ENCODE assay signal across 18 cellular contexts in the genomic region with DNA sequence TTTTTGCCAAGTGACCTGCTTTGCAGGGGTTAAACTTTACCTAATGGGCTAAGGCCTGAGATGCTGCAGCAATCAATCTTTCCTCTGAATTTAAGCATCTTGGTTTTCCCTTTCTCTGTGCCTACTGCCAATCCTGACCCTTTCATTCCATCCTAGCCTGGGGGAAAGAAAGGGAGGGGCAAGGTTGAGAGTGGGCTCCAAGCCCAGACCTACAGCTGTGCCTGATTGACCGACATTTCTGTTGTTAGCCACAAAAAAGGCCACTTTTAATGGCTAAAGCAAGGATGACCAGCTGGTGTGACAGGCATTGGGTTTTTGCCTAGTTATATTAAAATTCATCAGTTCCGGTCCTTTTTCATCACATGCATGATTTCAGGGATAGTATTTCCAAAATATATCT.
"Had no signal": no experiment of that assay in that cellular context is flagged by ENCODE, and none has a peak within 500 bp of the region (broad histone marks: within the 10 kb centered on the region; RNA-seq: fewer than 3 reads in every experiment).

No MANE protein-coding gene starts in this region.

- ATAC-seq: esophagus mucosa; gastrocnemius medialis; left lobe of liver; naive thymus-derived CD4-positive, alpha-beta T cell; psoas muscle; sciatic nerve; stimulated activated memory B cell treated with anti-CD40 and anti-IgM and Interleukin-4, amounts not matched to agents 10 μg/mL and 1 μg/mL and 100 μg/mL, for 72 hours had no signal

- DNase-seq: effector memory CD4-positive, alpha-beta T cell; gastrocnemius medialis; islet precursor cell; mammary epithelial cell; naive thymus-derived CD4-positive, alpha-beta T cell; nephron progenitor cell; psoas muscle; spleen; stimulated activated CD4-positive, alpha-beta T cell treated with anti-CD3 and anti-CD28 coated beads, Interleukin-15, amount 100 ng/mL, for 24 hours; stimulated activated CD4-positive, alpha-beta T cell treated with anti-CD3 and anti-CD28 coated beads, Interleukin-1b, Interleukin-23, amount 100 ng/mL, for 48 hours; stimulated activated CD4-positive, alpha-beta T cell treated with anti-CD3 and anti-CD28 coated beads, Interleukin-4, amount 100 ng/mL, for 24 hours; tibial artery; upper lobe of left lung; uterus had no signal
